In the genomic region with DNA sequence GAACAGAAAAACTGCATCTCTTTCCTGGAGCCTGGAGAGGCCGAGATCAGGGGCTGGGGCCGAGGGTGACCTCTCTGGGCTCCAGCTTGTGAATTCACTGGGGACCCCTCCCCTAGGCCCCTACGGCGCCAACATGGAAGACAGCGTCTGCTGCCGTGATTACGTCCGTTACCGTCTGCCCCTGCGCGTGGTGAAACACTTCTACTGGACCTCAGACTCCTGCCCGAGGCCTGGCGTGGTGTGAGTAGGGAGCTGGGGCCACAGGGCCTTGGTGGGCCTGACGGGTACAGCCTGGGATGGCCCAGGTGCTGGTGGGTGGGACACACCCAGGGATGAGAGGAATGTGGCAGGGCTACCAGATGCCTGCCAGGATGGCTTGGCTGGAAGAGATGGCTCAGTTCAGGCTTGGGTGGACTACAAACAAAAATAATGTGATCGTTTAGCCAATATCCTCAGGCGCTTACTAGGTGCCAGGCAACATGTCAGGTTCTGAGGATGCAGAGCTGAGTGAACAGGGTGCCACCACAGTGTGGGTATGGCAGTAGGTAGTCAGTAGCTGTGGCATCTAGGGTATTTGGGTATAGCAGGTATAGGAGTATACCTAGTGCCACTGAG, we compare ENCODE assay signal across 18 cellular contexts. TPM values are rescaled to one million over a fixed set of nuclear protein-coding genes. Genes with fewer than 3 reads are reported as not detected.
DNase-seq lines count a peak whose midpoint lies in the region; ATAC-seq, FAIRE-seq and TF ChIP-seq lines count a peak whose summit lies in the region.
"Had no signal": no experiment of that assay in that cellular context is flagged by ENCODE, and none has a peak within 500 bp of the region (broad histone marks: within the 10 kb centered on the region; RNA-seq: fewer than 3 reads in every experiment).

No MANE protein-coding gene starts in this region.

- H4K8ac ChIP-seq in IMR-90 (ENCODE audit: low read depth in 2 of 2, low read length in 2 of 2): no peak overlapping the region

- H3K27ac ChIP-seq in breast epithelium: peak overlapping the region; percentile 82 to 87
- no peak overlapping the region for H3K27ac ChIP-seq in IMR-90 (ENCODE audit: insufficient read depth, low read length)
- H3K27ac ChIP-seq in kidney (ENCODE audit: low read depth in 2 of 2, low read length in 2 of 2): no peak overlapping the region

- POLR2A ChIA-PET in MCF 10A (lab: Yijun Ruan, JAX): no interaction called here
- POLR2A ChIA-PET in IMR-90 (lab: Charles Lee; ENCODE audit: unreplicated experiment): no interaction called here

- no peak overlapping the region for H2BK5ac ChIP-seq in IMR-90 (ENCODE audit: low read depth, low read length, poor library complexity, severe bottlenecking)

- no peaks in the 10 kb centered on the region for H4K20me1 ChIP-seq in IMR-90 (ENCODE audit: insufficient read depth, low read length)

- in situ Hi-C loops in IMR-90 (cut with MboI; ENCODE audit: low sequenced_read_pairs): no loop called here

- H3K9me3 ChIP-seq in breast epithelium (no peaks in the 10 kb centered on the region), IMR-90 (ENCODE audit: control insufficient read depth, insufficient read depth, low read length) (no peaks in the 10 kb centered on the region), kidney (ENCODE audit: control insufficient read depth in 1 of 2, low read length in 2 of 2) (no peaks in the 10 kb centered on the region)

- no peak overlapping the region for H2BK120ac ChIP-seq in IMR-90 (ENCODE audit: low read depth, low read length)

- no peak overlapping the region for H3K4me2 ChIP-seq in IMR-90 (ENCODE audit: low read depth, low read length)

- no peaks in the 10 kb centered on the region for H3K27me3 Mint-ChIP-seq in MCF 10A (ENCODE audit: insufficient read depth, unreplicated experiment)
- H3K27me3 Mint-ChIP-seq in stimulated activated naive B cell treated with anti-CD40 and anti-IgM and Interleukin-4, amounts not matched to agents 10 μg/mL and 1 μg/mL and 100 μg/mL, for 72 hours: no peaks in the 10 kb centered on the region

- WGBS in IMR-90 (ENCODE audit: extremely low coverage in 2 of 2, insufficient read length in 1 of 2), 2 experiments: 90% methylated on average over 11 of the region's 16 CpGs; no CpG with 5 or more reads in 1 of the 2 experiments

- H2BK15ac ChIP-seq in IMR-90 (ENCODE audit: low read depth, low read length): no peak overlapping the region

- H3K36me3 Mint-ChIP-seq in MCF 10A (ENCODE audit: insufficient read depth, unreplicated experiment): no peaks in the 10 kb centered on the region
- H3K36me3 Mint-ChIP-seq in stimulated activated naive B cell treated with anti-CD40 and anti-IgM and Interleukin-4, amounts not matched to agents 10 μg/mL and 1 μg/mL and 100 μg/mL, for 72 hours: peaks cover 62 to 65% of the 10 kb centered on the region in 2 donors

- ATAC-seq in IMR-90 (ENCODE audit: low read depth): no peak
- no peak for ATAC-seq in stimulated activated naive B cell treated with anti-CD40 and anti-IgM and Interleukin-4, amounts not matched to agents 10 μg/mL and 1 μg/mL and 100 μg/mL, for 72 hours (replicated peaks)
- no peak for ATAC-seq in GM19397 (IDR thresholded peaks at IDR 0.05; ENCODE audit: unreplicated experiment)

- BruUV-seq in MCF 10A (replicated peaks; lab: Mats Ljungman, UMichigan): no TSS peak
- no TSS peak for BruUV-seq in IMR-90 (replicated peaks; lab: Mats Ljungman, UMichigan)

- no peak overlapping the region for H3K14ac ChIP-seq in IMR-90 (replicated peaks; ENCODE audit: low read depth, low read length)

- H3K27me3 ChIP-seq in breast epithelium (no peaks in the 10 kb centered on the region), IMR-90 (ENCODE audit: control insufficient read depth, insufficient read depth, low read length) (peaks cover 72% of the 10 kb centered on the region)

- no peak overlapping the region for H3K27ac Mint-ChIP-seq in MCF 10A (ENCODE audit: low read depth, unreplicated experiment)
- peak overlapping the region; percentile 92 for H3K27ac Mint-ChIP-seq in stimulated activated naive B cell treated with anti-CD40 and anti-IgM and Interleukin-4, amounts not matched to agents 10 μg/mL and 1 μg/mL and 100 μg/mL, for 72 hours
- H3K27ac Mint-ChIP-seq: H9 had no signal

- no peak for TF ChIP-seq RAD21 in IMR-90 (IDR thresholded peaks at IDR 0.05; ENCODE audit: low read length)

- no peaks in the 10 kb centered on the region for H3K36me3 ChIP-seq in breast epithelium
- no peaks in the 10 kb centered on the region for H3K36me3 ChIP-seq in IMR-90 (ENCODE audit: control insufficient read depth, insufficient read depth, low read length)
- no peaks in the 10 kb centered on the region for H3K36me3 ChIP-seq in kidney (ENCODE audit: control insufficient read depth in 1 of 2, insufficient read depth in 2 of 2, low read length in 2 of 2)

- no peaks in the 10 kb centered on the region for H3K79me1 ChIP-seq in IMR-90 (ENCODE audit: low read depth in 1 of 2, low read length in 2 of 2)

- no peak overlapping the region for H4K5ac ChIP-seq in IMR-90 (ENCODE audit: low read depth, low read length)

- CTCF ChIA-PET in MCF 10A (lab: Yijun Ruan, JAX) (interaction anchor here (0.7 kb wide), 4 partner anchors 44 to 304 kb away, joined by 3 to 4 read pairs (median 3); no protein-coding TSS in a partner anchor), IMR-90 (lab: Yijun Ruan, JAX) (no interaction called here)

- H4K91ac ChIP-seq in IMR-90 (ENCODE audit: insufficient read depth, low read depth, low read length): no peak overlapping the region

- DNase-seq in breast epithelium (ENCODE audit: low spot score in 2 of 2) (peak in 1 of 2 donors; percentile 85), MCF 10A (ENCODE audit: unreplicated experiment) (no peak), IMR-90 (no peak), kidney (peak; percentile 59), NCI-H146 treated with DMSO at 0.1 percent for 48 hours (lab: John Stamatoyannopoulos, UW; ENCODE audit: unreplicated experiment) (no peak)
- no peak for DNase-seq in stimulated activated naive B cell treated with anti-CD40 and anti-IgM and Interleukin-4, amounts not matched to agents 10 μg/mL and 1 μg/mL and 100 μg/mL, for 72 hours
- DNase-seq in activated CD4-positive, alpha-beta T cell treated with anti-CD3 and anti-CD28 coated beads for 4 hours: no peak
- DNase-seq: DMS53, H9, Kasumi-1, NCI-H1417, NCI-H2029, NCI-H2171 treated with DMSO at 0.1 percent for 48 hours, NCI-H774, Right ventricle myocardium superior had no signal

- no peak overlapping the region for H3K4me3 Mint-ChIP-seq in MCF 10A (ENCODE audit: unreplicated experiment)
- H3K4me3 Mint-ChIP-seq in stimulated activated naive B cell treated with anti-CD40 and anti-IgM and Interleukin-4, amounts not matched to agents 10 μg/mL and 1 μg/mL and 100 μg/mL, for 72 hours: peak overlapping the region; percentile 78 to 92
- H3K4me3 Mint-ChIP-seq: H9 had no signal

- H3K9ac ChIP-seq in IMR-90 (ENCODE audit: low read depth, low read length) (no peak overlapping the region), kidney (ENCODE audit: low read length in 2 of 2) (no peak overlapping the region)

- peak overlapping the region; percentile 21 for H2AFZ ChIP-seq in IMR-90 (replicated peaks; ENCODE audit: low read length, poor library complexity)

- TF ChIP-seq POLR2A in breast epithelium (IDR thresholded peaks at IDR 0.05) (no peak), IMR-90 (IDR thresholded peaks at IDR 0.05; ENCODE audit: low read depth, low read length) (no peak)

- no peak overlapping the region for H2AK5ac ChIP-seq in IMR-90 (ENCODE audit: low read depth, low read length)

- intact Hi-C loops in breast epithelium (cut with DNase I; ENCODE audit: low total_unique reads) (no loop called here), MCF 10A (cut with micrococcal nuclease) (no loop called here), IMR-90 (cut with micrococcal nuclease) (no loop called here), kidney (cut with DNase I) (no loop called here)

- no peaks in the 10 kb centered on the region for H3K4me1 Mint-ChIP-seq in MCF 10A (ENCODE audit: insufficient read depth, unreplicated experiment)
- H3K4me1 Mint-ChIP-seq in stimulated activated naive B cell treated with anti-CD40 and anti-IgM and Interleukin-4, amounts not matched to agents 10 μg/mL and 1 μg/mL and 100 μg/mL, for 72 hours: peaks cover 48 to 78% of the 10 kb centered on the region in 2 donors

- no peak overlapping the region for H3K18ac ChIP-seq in IMR-90 (ENCODE audit: low read depth, low read length)

- dilution Hi-C loops in IMR-90 (cut with HindIII; ENCODE audit: low sequenced_read_pairs, unreplicated experiment): no loop called here

- H3K4ac ChIP-seq in IMR-90 (ENCODE audit: low read depth, low read length): no peak overlapping the region

- H3K23ac ChIP-seq in IMR-90 (ENCODE audit: low read depth, low read length): no peak overlapping the region

- H3K4me1 ChIP-seq in breast epithelium (no peaks in the 10 kb centered on the region), IMR-90 (ENCODE audit: control insufficient read depth, insufficient read depth, low read length) (no peaks in the 10 kb centered on the region), kidney (ENCODE audit: control insufficient read depth in 1 of 2, insufficient read depth in 1 of 2, low read depth in 1 of 2, low read length in 2 of 2) (peaks cover 2 to 5% of the 10 kb centered on the region in 2 donors)

- TF ChIP-seq CTCF in breast epithelium (IDR thresholded peaks at IDR 0.05): no peak
- TF ChIP-seq CTCF in MCF 10A (IDR thresholded peaks at IDR 0.05; ENCODE audit: unreplicated experiment): no peak
- TF ChIP-seq CTCF in IMR-90 (conservative IDR thresholded peaks at IDR 0.05; ENCODE audit: low read depth, low read length): no peak
- no peak for TF ChIP-seq CTCF in kidney (IDR thresholded peaks at IDR 0.05; ENCODE audit: borderline replicate concordance, extremely low read depth, insufficient read depth)

- H2BK20ac ChIP-seq in IMR-90 (ENCODE audit: low read depth, low read length): no peak overlapping the region

- H3K4me3 ChIP-seq in breast epithelium (no peak overlapping the region), IMR-90 (ENCODE audit: insufficient read depth, low read depth, low read length) (no peak overlapping the region), kidney (ENCODE audit: low read length in 2 of 2) (no peak overlapping the region)

- FAIRE-seq in kidney (lab: Jason Lieb, UNC): no peak

- H3K56ac ChIP-seq in IMR-90 (ENCODE audit: extremely low read depth, insufficient read depth, low read length): no peak overlapping the region

- H3K9me3 Mint-ChIP-seq in MCF 10A (ENCODE audit: unreplicated experiment): no peaks in the 10 kb centered on the region
- no peaks in the 10 kb centered on the region for H3K9me3 Mint-ChIP-seq in stimulated activated naive B cell treated with anti-CD40 and anti-IgM and Interleukin-4, amounts not matched to agents 10 μg/mL and 1 μg/mL and 100 μg/mL, for 72 hours
- H3K9me3 Mint-ChIP-seq: H9 had no signal

- no peaks in the 10 kb centered on the region for H3K9me1 ChIP-seq in IMR-90 (ENCODE audit: insufficient read depth, low read length)

- no peak overlapping the region for H2AK9ac ChIP-seq in IMR-90 (replicated peaks; ENCODE audit: low read depth, low read length, poor library complexity)

RNA-seq across cellular contexts. Expression of gene CCL22, which starts 1.8 kb away (rescaled TPM):
- under 1 TPM; 0.15 to 0.33 (median 0.16) TPM for total RNA-seq in breast epithelium
- total RNA-seq in MCF 10A (2022): not detected in 2 replicates
- total RNA-seq in IMR-90 (2012; rRNA removed): not detected in 2 replicates
- not detected in 2 replicates for polyA plus RNA-seq in IMR-90 (2012; rRNA removed)
- not detected in 2 replicates for polyA plus RNA-seq in IMR-90 (2012; cell fraction: cytosol; rRNA removed)
- not detected in 2 replicates for polyA plus RNA-seq in IMR-90 (2012; cell fraction: nucleus; rRNA removed; ENCODE audit: low replicate concordance)
- total RNA-seq in kidney: 1.3 TPM
- not detected for polyA plus RNA-seq in kidney (ENCODE audit: insufficient read depth, low read depth, low replicate concordance)
- total RNA-seq: A172, H9, NCI-H460, Right ventricle myocardium superior had no signal

RNA-seq across cellular contexts. Expression of gene CX3CL1, which starts 11.9 kb away (rescaled TPM):
- total RNA-seq in breast epithelium (100 to 1,000 TPM in 1 of 3 donors, 10 to 100 TPM in 1, 1 to 10 TPM in 1; 6.2 to 164 (median 58.0) TPM), MCF 10A (2022) (not detected in 2 replicates), IMR-90 (2012; rRNA removed) (under 0.01 and 0.18 TPM in 2 replicates), kidney (46.4 TPM)
- polyA plus RNA-seq in IMR-90 (2012; rRNA removed) (0.77 and 0.89 TPM in 2 replicates), kidney (ENCODE audit: insufficient read depth, low read depth, low replicate concordance) (39.1 TPM)
- polyA plus RNA-seq in IMR-90 (2012; cell fraction: cytosol; rRNA removed): 0.51 and 0.74 TPM in 2 replicates
- polyA plus RNA-seq in IMR-90 (2012; cell fraction: nucleus; rRNA removed; ENCODE audit: low replicate concordance): 0.26 and 0.50 TPM in 2 replicates
- total RNA-seq: NCI-H460 had no signal

RNA-seq across cellular contexts. Expression of gene CCL17, which starts 44.1 kb away (rescaled TPM):
- total RNA-seq in breast epithelium (not detected), MCF 10A (2022) (not detected in 2 replicates), IMR-90 (2012; rRNA removed) (not detected in 2 replicates), kidney (1.5 TPM)
- polyA plus RNA-seq in IMR-90 (2012; rRNA removed) (not detected in 2 replicates), kidney (ENCODE audit: insufficient read depth, low read depth, low replicate concordance) (not detected)
- not detected in 2 replicates for polyA plus RNA-seq in IMR-90 (2012; cell fraction: cytosol; rRNA removed)
- not detected in 2 replicates for polyA plus RNA-seq in IMR-90 (2012; cell fraction: nucleus; rRNA removed; ENCODE audit: low replicate concordance)
- total RNA-seq: H9, NCI-H460, Right ventricle myocardium superior had no signal

Comparison
In these comparisons a context has a peak if more than half of its experiments do, and no peak if none do; other contexts are left out.
1. H3K27ac ChIP-seq: peak in breast epithelium (2 of 2); none in IMR-90 (single experiment) and kidney (0 of 2).